ENCODE assay signal across 1 cellular context in genomic region chr19:15421726-15422260, GRCh38.
TF ChIP-seq lines count a peak whose summit lies in the region.

No MANE protein-coding gene starts in this region.

TF ChIP-seq in K562, 482 proteins besides CTCF, POLR2A, EP300 and RAD21:
- no peak for TF ChIP-seq ETS2 (tag; IDR thresholded peaks at IDR 0.05; ENCODE audit: borderline replicate concordance, poor library complexity, severe bottlenecking)
- no peak for TF ChIP-seq MAFG (tag; conservative IDR thresholded peaks at IDR 0.05)
- no peak for TF ChIP-seq CREB3L1 (IDR thresholded peaks at IDR 0.05; ENCODE audit: borderline replicate concordance, low read depth)
- no peak for TF ChIP-seq ZNF699 (CRISPR knock-in tag; IDR thresholded peaks at IDR 0.05; ENCODE audit: insufficient replicate concordance)
- TF ChIP-seq HEY1 (CRISPR knock-in tag; IDR thresholded peaks at IDR 0.05; ENCODE audit: borderline replicate concordance): no peak
- no peak for TF ChIP-seq ZBTB2 (IDR thresholded peaks at IDR 0.05)
- TF ChIP-seq NFE2 (IDR thresholded peaks at IDR 0.05; ENCODE audit: low read depth): no peak
- peak; percentile 12; the same call in 1 of the 2 replicates for TF ChIP-seq RBFOX2 (IDR thresholded peaks at IDR 0.05; ENCODE audit: low read depth, low read length)
